Comparison of ENCODE assay signal across 17 cellular contexts in genomic region chr9:132946216-132946615, GRCh38. TPM values are rescaled to one million over a fixed set of nuclear protein-coding genes. Genes with fewer than 3 reads are reported as not detected.
DNase-seq lines count a peak whose midpoint lies in the region; ATAC-seq and TF ChIP-seq lines count a peak whose summit lies in the region.
"Had no signal": no experiment of that assay in that cellular context is flagged by ENCODE, and none has a peak within 500 bp of the region (broad histone marks: within the 10 kb centered on the region; RNA-seq: fewer than 3 reads in every experiment).

No MANE protein-coding gene starts in this region.

- H3K4me3 Mint-ChIP-seq in activated T-cell treated with anti-CD3 and anti-CD28 coated beads, Interleukin-2, amount 50 U/mL, for 72 hours: no peak overlapping the region

- H3K27ac Mint-ChIP-seq in activated T-cell treated with anti-CD3 and anti-CD28 coated beads, Interleukin-2, amount 50 U/mL, for 72 hours: no peak overlapping the region
- H3K27ac Mint-ChIP-seq: stimulated activated naive CD8-positive, alpha-beta T cell treated with anti-CD3 and anti-CD28 coated beads, Interleukin-15, Interleukin-2, amounts not matched to agents 100 ng/mL and 50 ng/mL, for 24 hours had no signal

- ATAC-seq in left cardiac atrium (no peak), HG02623 (IDR thresholded peaks at IDR 0.05; ENCODE audit: unreplicated experiment) (no peak)
- ATAC-seq in activated T-cell treated with anti-CD3 and anti-CD28 coated beads, Interleukin-2, amount 50 U/mL, for 72 hours (replicated peaks in 1 of 2): no peak

- H3K36me3 ChIP-seq in left ventricle myocardium inferior (no peaks in the 10 kb centered on the region), SJSA1 (peaks cover 6% of the 10 kb centered on the region), mesodermal cell (ENCODE audit: control insufficient read depth, insufficient read depth, low read length) (no peaks in the 10 kb centered on the region)
- H3K36me3 ChIP-seq: colonic mucosa, HAP-1, vagina had no signal

- H3K36me3 Mint-ChIP-seq in activated T-cell treated with anti-CD3 and anti-CD28 coated beads, Interleukin-2, amount 50 U/mL, for 72 hours (ENCODE audit: insufficient read depth in 2 of 2): no peaks in the 10 kb centered on the region

- H3K4me1 Mint-ChIP-seq in activated T-cell treated with anti-CD3 and anti-CD28 coated beads, Interleukin-2, amount 50 U/mL, for 72 hours (ENCODE audit: low read depth): peaks cover 26% of the 10 kb centered on the region

- H3K4me3 ChIP-seq in left ventricle myocardium inferior (no peak overlapping the region), SJSA1 (no peak overlapping the region), mesodermal cell (ENCODE audit: extremely low read depth, insufficient read depth, low read length, poor library complexity, severe bottlenecking) (no peak overlapping the region)
- H3K4me3 ChIP-seq: colonic mucosa, HAP-1, vagina had no signal

- no peaks in the 10 kb centered on the region for H3K27me3 ChIP-seq in left ventricle myocardium inferior (ENCODE audit: low read depth)
- H3K27me3 ChIP-seq in SJSA1 (replicated peaks): no peaks in the 10 kb centered on the region
- H3K27me3 ChIP-seq: colonic mucosa, vagina had no signal

- TF ChIP-seq CTCF in left ventricle myocardium inferior (IDR thresholded peaks at IDR 0.05; ENCODE audit: borderline replicate concordance): no peak

- H3K4me1 ChIP-seq in left ventricle myocardium inferior (peaks cover 53% of the 10 kb centered on the region), SJSA1 (replicated peaks) (peaks cover 40% of the 10 kb centered on the region), mesodermal cell (ENCODE audit: control insufficient read depth, insufficient read depth, low read length, poor library complexity, severe bottlenecking) (peaks cover 24% of the 10 kb centered on the region)

- H3K27me3 Mint-ChIP-seq in activated T-cell treated with anti-CD3 and anti-CD28 coated beads, Interleukin-2, amount 50 U/mL, for 72 hours (ENCODE audit: low read depth): no peaks in the 10 kb centered on the region
- H3K27me3 Mint-ChIP-seq: stimulated activated naive CD8-positive, alpha-beta T cell treated with anti-CD3 and anti-CD28 coated beads, Interleukin-15, Interleukin-2, amounts not matched to agents 100 ng/mL and 50 ng/mL, for 24 hours had no signal

- no peaks in the 10 kb centered on the region for H3K9me3 Mint-ChIP-seq in activated T-cell treated with anti-CD3 and anti-CD28 coated beads, Interleukin-2, amount 50 U/mL, for 72 hours
- H3K9me3 Mint-ChIP-seq: stimulated activated naive CD8-positive, alpha-beta T cell treated with anti-CD3 and anti-CD28 coated beads, Interleukin-15, Interleukin-2, amounts not matched to agents 100 ng/mL and 50 ng/mL, for 24 hours had no signal

- H3K27ac ChIP-seq in left ventricle myocardium inferior (replicated peaks): peak overlapping the region; percentile 28
- peak overlapping the region; percentile 71 for H3K27ac ChIP-seq in SJSA1
- H3K27ac ChIP-seq in mesodermal cell (ENCODE audit: low read depth, low read length, severe bottlenecking): peak overlapping the region; percentile 76
- H3K27ac ChIP-seq: colonic mucosa had no signal

- DNase-seq in left ventricle myocardium inferior: no peak
- no peak for DNase-seq in left cardiac atrium
- DNase-seq in SJSA1 (ENCODE audit: low read depth in 1 of 2, low spot score in 2 of 2): no peak
- DNase-seq in activated CD8-positive, alpha-beta memory T cell treated with anti-CD3 and anti-CD28 coated beads for 24 hours: no peak
- no peak for DNase-seq in activated T-cell treated with anti-CD3 and anti-CD28 coated beads, Interleukin-2, amount 50 U/mL, for 72 hours
- DNase-seq in activated T-cell treated with anti-CD3 and anti-CD28 coated beads for 4 hours: no peak
- DNase-seq: activated CD4-positive, alpha-beta T cell treated with anti-CD3 and anti-CD28 coated beads, Interleukin-2, amount 50 U/mL, for 4 hours; amygdala; colonic mucosa; NK-92 treated with Interleukin-12 subunit alpha and Interleukin-12 subunit beta, amount 100 ng/mL, for 24 hours; SIG-M5 had no signal

- H3K9me3 ChIP-seq in left ventricle myocardium inferior (replicated peaks): no peaks in the 10 kb centered on the region
- no peaks in the 10 kb centered on the region for H3K9me3 ChIP-seq in SJSA1 (replicated peaks)
- no peaks in the 10 kb centered on the region for H3K9me3 ChIP-seq in mesodermal cell (ENCODE audit: control insufficient read depth, low read length)
- H3K9me3 ChIP-seq: colonic mucosa, HAP-1, vagina had no signal

- WGBS in mesodermal cell (ENCODE audit: insufficient coverage in 2 of 2), 2 experiments: 83% methylated on average over 1 of the region's 3 CpGs; no CpG with 5 or more reads in 1 of the 2 experiments

- intact Hi-C loops in left ventricle myocardium inferior (cut with micrococcal nuclease) (no loop called here), left cardiac atrium (cut with DNase I) (no loop called here)

RNA-seq across cellular contexts. Expression of gene TSC1, which starts 1.8 kb away (rescaled TPM):
- total RNA-seq in left ventricle myocardium inferior (52.8 TPM), left cardiac atrium (10 to 100 TPM; 25.3 to 30.5 TPM)
- total RNA-seq in SJSA1 (2014; rRNA removed; shearing (Covaris generic)): 44.0 and 54.5 TPM in 2 replicates
- polyA plus RNA-seq in mesodermal cell (2013, experiment 1 of 2): 32.4 TPM
- 26.6 TPM for polyA plus RNA-seq in mesodermal cell (2013, experiment 2 of 2)
- 10 to 100 TPM; 28.8 to 30.2 TPM for total RNA-seq in activated T-cell treated with anti-CD3 and anti-CD28 coated beads, Interleukin-2, amount 50 U/mL, for 72 hours

RNA-seq across cellular contexts. Expression of gene GFI1B, which starts 32.3 kb away (rescaled TPM):
- total RNA-seq in left ventricle myocardium inferior (0.27 TPM), left cardiac atrium (under 1 TPM in 1 of 2 donors, not detected in 1; 0.12 TPM)
- total RNA-seq in SJSA1 (2014; rRNA removed; shearing (Covaris generic)): 0.05 TPM in 1 of 2 replicates, not detected in the other
- polyA plus RNA-seq in mesodermal cell (2013, experiment 1 of 2): 1.9 TPM
- polyA plus RNA-seq in mesodermal cell (2013, experiment 2 of 2): 0.56 TPM
- total RNA-seq in activated T-cell treated with anti-CD3 and anti-CD28 coated beads, Interleukin-2, amount 50 U/mL, for 72 hours: under 1 TPM in 1 of 2 donors, not detected in 1; 0.12 TPM
- total RNA-seq: vagina had no signal
- polyA plus RNA-seq: neural cell had no signal
